ENCODE assay signal across 23 cellular contexts in genomic region chr5:103255666-103256065, GRCh38.
"Had no signal": no experiment of that assay in that cellular context is flagged by ENCODE, and none has a peak within 500 bp of the region (broad histone marks: within the 10 kb centered on the region; RNA-seq: fewer than 3 reads in every experiment).

No MANE protein-coding gene starts in this region.

- H3K9me3 Mint-ChIP-seq: endodermal cell; memory B cell; mesothelial cell of epicardium; natural killer cell; stimulated activated memory B cell treated with anti-CD40 and anti-IgM and Interleukin-4, amounts not matched to agents 10 μg/mL and 1 μg/mL and 100 μg/mL, for 72 hours had no signal

- H3K4me3 Mint-ChIP-seq: endodermal cell; memory B cell; mesothelial cell of epicardium; natural killer cell; stimulated activated memory B cell treated with anti-CD40 and anti-IgM and Interleukin-4, amounts not matched to agents 10 μg/mL and 1 μg/mL and 100 μg/mL, for 72 hours had no signal

- H3K27ac Mint-ChIP-seq: endodermal cell; memory B cell; mesothelial cell of epicardium; natural killer cell; stimulated activated memory B cell treated with anti-CD40 and anti-IgM and Interleukin-4, amounts not matched to agents 10 μg/mL and 1 μg/mL and 100 μg/mL, for 72 hours had no signal

- H3K4me3 ChIP-seq: gastrocnemius medialis, lung, pancreas, spleen, testis, tibial artery, upper lobe of right lung, uterus had no signal

- H3K27me3 ChIP-seq: gastrocnemius medialis, pancreas, spleen, testis, tibial artery, upper lobe of right lung, uterus had no signal

- ATAC-seq: esophagus mucosa; gastrocnemius medialis; left lobe of liver; natural killer cell; pancreas; sciatic nerve; stimulated activated memory B cell treated with anti-CD40 and anti-IgM and Interleukin-4, amounts not matched to agents 10 μg/mL and 1 μg/mL and 100 μg/mL, for 72 hours; stimulated activated naive CD8-positive, alpha-beta T cell treated with anti-CD3 and anti-CD28 coated beads, Interleukin-15, Interleukin-2, amounts not matched to agents 100 U/mL and 50 U/mL, for 24 hours; upper lobe of right lung had no signal

- H3K27ac ChIP-seq: epithelial cell of prostate, gastrocnemius medialis, pancreas, testis, tibial artery, upper lobe of right lung, uterus had no signal

- H3K36me3 ChIP-seq: gastrocnemius medialis, pancreas, spleen, tibial artery, upper lobe of right lung, uterus had no signal

- DNase-seq: cortex of kidney; endodermal cell; foreskin fibroblast; gastrocnemius medialis; natural killer cell; retina; spleen; stimulated activated CD4-positive, alpha-beta T cell treated with anti-CD3 and anti-CD28 coated beads, Interleukin-4, amount 100 ng/mL, for 4 hours; stimulated activated naive CD8-positive, alpha-beta T cell treated with anti-CD3 and anti-CD28 coated beads, Interleukin-15, Interleukin-2, amounts not matched to agents 100 U/mL and 50 U/mL, for 24 hours; tibial artery; upper lobe of right lung; uterus had no signal

- FAIRE-seq: keratinocyte, pancreas had no signal

- H3K36me3 Mint-ChIP-seq: memory B cell; mesothelial cell of epicardium; natural killer cell; stimulated activated memory B cell treated with anti-CD40 and anti-IgM and Interleukin-4, amounts not matched to agents 10 μg/mL and 1 μg/mL and 100 μg/mL, for 72 hours had no signal

- H3K4me1 ChIP-seq: uterus had no signal

- H3K9me3 ChIP-seq: gastrocnemius medialis, pancreas, spleen, testis, tibial artery, upper lobe of right lung, uterus had no signal
